ENCODE assay signal across 10 cellular contexts in the genomic region with DNA sequence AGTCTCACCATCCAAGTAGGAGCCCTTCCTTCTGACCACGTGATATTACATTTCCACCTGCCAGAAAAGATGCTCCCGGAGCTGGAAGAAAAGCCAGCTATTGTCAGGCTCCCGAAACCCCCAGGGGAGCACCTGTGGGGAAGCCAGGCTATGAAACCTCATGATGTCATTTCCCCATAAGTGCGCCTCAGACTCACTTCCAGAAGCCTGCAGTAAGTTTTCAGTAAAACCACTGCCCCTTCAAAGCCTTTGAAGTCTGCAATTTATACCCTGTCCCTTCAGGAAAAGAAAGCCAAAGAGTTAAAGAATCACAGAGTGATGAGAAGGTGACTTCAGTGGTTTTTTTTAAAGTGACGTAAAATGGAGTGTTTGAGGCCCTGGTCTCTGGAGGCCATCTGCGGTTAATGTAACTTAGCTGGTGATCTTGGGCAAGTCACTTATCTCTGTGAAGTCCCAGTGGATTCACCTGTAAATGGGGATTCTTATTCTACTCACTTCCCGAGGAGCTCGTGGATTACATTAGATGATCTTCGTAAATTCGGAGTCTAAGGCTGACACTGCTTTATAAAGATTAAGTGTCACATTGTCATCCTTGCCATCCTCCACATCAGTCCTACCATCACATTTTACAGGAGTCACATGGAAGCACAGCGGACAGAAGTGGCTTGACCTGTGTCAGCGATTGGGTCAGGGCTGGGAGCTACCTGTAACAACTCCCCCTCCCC. TPM values are rescaled to one million over a fixed set of nuclear protein-coding genes. Genes with fewer than 3 reads are reported as not detected.
DNase-seq lines count a peak whose midpoint lies in the region; ATAC-seq and TF ChIP-seq lines count a peak whose summit lies in the region.
"Had no signal": no experiment of that assay in that cellular context is flagged by ENCODE, and none has a peak within 500 bp of the region (broad histone marks: within the 10 kb centered on the region; RNA-seq: fewer than 3 reads in every experiment).

No MANE protein-coding gene starts in this region.

- H3K4me1 Mint-ChIP-seq in CD4-positive, alpha-beta T cell (ENCODE audit: low read depth): peaks cover 12% of the 10 kb centered on the region

- H3K27me3 Mint-ChIP-seq in CD4-positive, alpha-beta T cell: peaks cover 70% of the 10 kb centered on the region

- H3K9me3 Mint-ChIP-seq in CD4-positive, alpha-beta T cell: no peaks in the 10 kb centered on the region

- H3K4me3 Mint-ChIP-seq in CD4-positive, alpha-beta T cell: no peak overlapping the region

- no peak overlapping the region for H3K27ac ChIP-seq in CD4-positive, alpha-beta T cell (ENCODE audit: low read depth, low read length)
- H3K27ac ChIP-seq: foreskin keratinocyte had no signal

- ATAC-seq in GM18505 (IDR thresholded peaks at IDR 0.05; ENCODE audit: unreplicated experiment): peak; percentile 53
- peak; percentile 72 for ATAC-seq in GM21390 (IDR thresholded peaks at IDR 0.05; ENCODE audit: unreplicated experiment)
- peak; percentile 54 for ATAC-seq in HG03280 (IDR thresholded peaks at IDR 0.05; ENCODE audit: unreplicated experiment)
- ATAC-seq in CD4-positive, alpha-beta T cell (ENCODE audit: poor library complexity): no peak
- ATAC-seq: PC-3 had no signal

- POLR2A ChIA-PET in CD4-positive, alpha-beta T cell (lab: Charles Lee): no interaction called here

- CTCF ChIA-PET in CD4-positive, alpha-beta T cell (lab: Charles Lee): no interaction called here

- peaks cover 61% of the 10 kb centered on the region for H3K27me3 ChIP-seq in CD4-positive, alpha-beta T cell (ENCODE audit: control insufficient read depth, insufficient read depth, low read length)

- TF ChIP-seq CTCF in CD4-positive, alpha-beta T cell (IDR thresholded peaks at IDR 0.05): no peak

- H3K27ac Mint-ChIP-seq in CD4-positive, alpha-beta T cell: no peak overlapping the region

- TF ChIP-seq POLR2A in GM18505 (IDR thresholded peaks at IDR 0.05; ENCODE audit: borderline replicate concordance, extremely low read depth, insufficient read depth, insufficient read length): no peak

- intact Hi-C loops in CD4-positive, alpha-beta T cell (cut with DNase I, micrococcal nuclease): no loop called here

- H3K9me3 ChIP-seq in CD4-positive, alpha-beta T cell (ENCODE audit: control insufficient read depth, low read length): no peaks in the 10 kb centered on the region

- DNase-seq in germinal center (ENCODE audit: low spot score): peak; percentile 24
- DNase-seq in HCEC 1CT: no peak
- DNase-seq in NCI-H1092 (lab: John Stamatoyannopoulos, UW): no peak
- DNase-seq in DMS114 treated with DMSO at 0.1 percent for 48 hours (lab: John Stamatoyannopoulos, UW; ENCODE audit: unreplicated experiment): no peak
- no peak for DNase-seq in CD4-positive, alpha-beta T cell
- DNase-seq: foreskin keratinocyte, PC-3 had no signal

- H3K36me3 Mint-ChIP-seq in CD4-positive, alpha-beta T cell (ENCODE audit: low read depth): no peaks in the 10 kb centered on the region

RNA-seq across cellular contexts. Expression of a gene that starts 2.6 kb away (rescaled TPM):
- not detected for total RNA-seq in CD4-positive, alpha-beta T cell
- total RNA-seq: PC-3 had no signal
